37 cellular contexts compared by ENCODE assay signal in genomic region chr11:44340656-44341055, GRCh38. TPM values are rescaled to one million over a fixed set of nuclear protein-coding genes. Genes with fewer than 3 reads are reported as not detected.
"Had no signal": no experiment of that assay in that cellular context is flagged by ENCODE, and none has a peak within 500 bp of the region (broad histone marks: within the 10 kb centered on the region; RNA-seq: fewer than 3 reads in every experiment).

No MANE protein-coding gene starts in this region.

- H3K9me3 ChIP-seq: adrenal gland, body of pancreas, breast epithelium had no signal

- H3K4me3 ChIP-seq: adrenal gland, body of pancreas, breast epithelium had no signal

- H3K36me3 ChIP-seq: adrenal gland, brain microvascular endothelial cell, breast epithelium had no signal

- DNase-seq: activated B cell treated with CpG ODN at 0.5 μM for 24 hours; activated CD4-positive, alpha-beta memory T cell treated with anti-CD3 and anti-CD28 coated beads for 36 hours; activated CD4-positive, alpha-beta T cell treated with anti-CD3 and anti-CD28 coated beads for 4 hours; activated CD4-positive, alpha-beta T cell treated with anti-CD3 and anti-CD28 coated beads, Interleukin-2, amount 10 ng/mL, durations not matched to agents 24 days and 14 days; activated CD4-positive, alpha-beta T cell treated with anti-CD3 and anti-CD28 coated beads, Interleukin-2, amount 50 U/mL, for 1 hour; activated CD4-positive, alpha-beta T cell treated with anti-CD3 and anti-CD28 coated beads, Interleukin-2, amount 50 U/mL, for 4 hours; activated CD4-positive, CD25-positive, alpha-beta regulatory T cell treated with anti-CD3 and anti-CD28 coated beads, Interleukin-2, amount 50 U/mL, for 72 hours; activated CD8-positive, alpha-beta memory T cell treated with anti-CD3 and anti-CD28 coated beads, Interleukin-2, amount 50 U/mL, for 4 hours; activated CD8-positive, alpha-beta T cell treated with anti-CD3 and anti-CD28 coated beads for 36 hours; activated effector memory CD4-positive, alpha-beta T cell treated with anti-CD3 and anti-CD28 coated beads, Interleukin-2, amount 50 U/mL, for 16 hours; activated gamma-delta T cell treated with Interleukin-2 at 50 U/mL for 16 hours; activated naive CD4-positive, alpha-beta T cell; activated naive CD4-positive, alpha-beta T cell treated with anti-CD3 and anti-CD28 coated beads for 36 hours; activated naive CD4-positive, alpha-beta T cell treated with anti-CD3 and anti-CD28 coated beads, Interleukin-2, amount 50 U/mL, for 16 hours; activated naive CD8-positive, alpha-beta T cell treated with anti-CD3 and anti-CD28 coated beads for 36 hours; activated T-cell treated with anti-CD3 and anti-CD28 coated beads for 4 hours; activated T-cell treated with anti-CD3 and anti-CD28 coated beads, Interleukin-2, amount 50 U/mL, for 1 hour; activated T-cell treated with anti-CD3 and anti-CD28 coated beads, Interleukin-2, amount 50 U/mL, for 4 hours; activated T-cell treated with anti-CD3 and anti-CD28 coated beads, Interleukin-2, amount 50 U/mL, for 72 hours; adrenal gland; amniotic stem cell; aorta; body of pancreas; brain microvascular endothelial cell; caudate nucleus; cerebellar nuclear complex; T-helper 1 cell; T-helper 2 cell; T-helper 9 cell had no signal

- H3K27ac ChIP-seq: adrenal gland, body of pancreas, brain microvascular endothelial cell, breast epithelium, VCaP had no signal

- H3K4me1 ChIP-seq: adrenal gland, body of pancreas, breast epithelium had no signal

- FAIRE-seq: astrocyte, TTC549 had no signal

RNA-seq across cellular contexts. Expression of gene ALX4, which starts 30.7 kb away (rescaled TPM):
- total RNA-seq: activated B cell treated with CpG ODN at 0.5 μM for 24 hours; activated CD4-positive, alpha-beta memory T cell treated with anti-CD3 and anti-CD28 coated beads for 36 hours; activated CD4-positive, alpha-beta T cell treated with anti-CD3 and anti-CD28 coated beads, Interleukin-2, amount 10 ng/mL, durations not matched to agents 24 days and 14 days; activated CD8-positive, alpha-beta memory T cell treated with anti-CD3 and anti-CD28 coated beads for 36 hours; activated CD8-positive, alpha-beta T cell treated with anti-CD3 and anti-CD28 coated beads for 36 hours; activated naive CD4-positive, alpha-beta T cell treated with anti-CD3 and anti-CD28 coated beads for 36 hours; activated naive CD4-positive, alpha-beta T cell treated with anti-CD3 and anti-CD28 coated beads, Interleukin-2, amount 50 U/mL, for 72 hours; activated naive CD8-positive, alpha-beta T cell treated with anti-CD3 and anti-CD28 coated beads for 36 hours; activated T-cell treated with anti-CD3 and anti-CD28 coated beads, Interleukin-2, amount 50 U/mL, for 4 hours; activated T-cell treated with anti-CD3 and anti-CD28 coated beads, Interleukin-2, amount 50 U/mL, for 72 hours; activated T-helper 1 cell treated with anti-CD3 and anti-CD28 coated beads, Interleukin-12 subunit alpha, Interleukin-12 subunit beta, Interleukin-2, Interleukin-4 antibody, amounts not matched to agents 30 ng/mL and 10 ng/mL and 1 ng/mL, durations not matched to agents 14 hours and 24 hours and 36 hours; activated T-helper 17 cell treated with anti-CD3 and anti-CD28 coated beads, Interleukin-2, amount 50 U/mL, for 72 hours; adrenal gland; astrocyte; body of pancreas had no signal
